In genomic region chr5:171978016-171978415, GRCh38 we compare ENCODE assay signal across 19 cellular contexts. TPM values are rescaled to one million over a fixed set of nuclear protein-coding genes. Genes with fewer than 3 reads are reported as not detected.
DNase-seq lines count a peak whose midpoint lies in the region; ATAC-seq and TF ChIP-seq lines count a peak whose summit lies in the region.
"Had no signal": no experiment of that assay in that cellular context is flagged by ENCODE, and none has a peak within 500 bp of the region (broad histone marks: within the 10 kb centered on the region; RNA-seq: fewer than 3 reads in every experiment).

No MANE protein-coding gene starts in this region.

- no peak overlapping the region for H4K91ac ChIP-seq in H9 (ENCODE audit: insufficient read length, low read depth, low read length)

- no peaks in the 10 kb centered on the region for H3K27me3 ChIP-seq in H9 (ENCODE audit: insufficient read depth, low read length)
- H3K27me3 ChIP-seq: breast epithelium, neutrophil, right atrium auricular region, SJSA1 had no signal

- no peaks in the 10 kb centered on the region for H3K79me1 ChIP-seq in H9 (ENCODE audit: insufficient read depth, low read depth, low read length, poor library complexity, severe bottlenecking)

- H3K4me1 Mint-ChIP-seq in activated CD8-positive, alpha-beta T cell treated with anti-CD3 and anti-CD28 coated beads for 36 hours (ENCODE audit: low read depth): peaks cover 56% of the 10 kb centered on the region
- H3K4me1 Mint-ChIP-seq in activated CD8-positive, alpha-beta T cell treated with anti-CD3 and anti-CD28 coated beads, Interleukin-2, amount 10 ng/mL, durations not matched to agents 7 days and 5 days (ENCODE audit: low read depth): peaks cover 22% of the 10 kb centered on the region
- peaks cover 72 to 83% of the 10 kb centered on the region in 2 experiments for H3K4me1 Mint-ChIP-seq in H9
- peaks cover 54% of the 10 kb centered on the region for H3K4me1 Mint-ChIP-seq in activated naive CD8-positive, alpha-beta T cell (ENCODE audit: low read depth)
- peaks cover 45 to 77% of the 10 kb centered on the region in 2 donors for H3K4me1 Mint-ChIP-seq in stimulated activated naive B cell treated with anti-CD40 and anti-IgM and Interleukin-4, amounts not matched to agents 10 μg/mL and 1 μg/mL and 100 μg/mL, for 72 hours

- H2BK120ac ChIP-seq in H9 (ENCODE audit: low read depth, low read length, poor library complexity, severe bottlenecking): no peak overlapping the region

- H3K23me2 ChIP-seq in H9 (ENCODE audit: insufficient read length, low read depth, low read length, poor library complexity, severe bottlenecking): no peaks in the 10 kb centered on the region

- H3K27ac Mint-ChIP-seq in activated CD8-positive, alpha-beta T cell treated with anti-CD3 and anti-CD28 coated beads for 36 hours: peak overlapping the region; percentile 29
- H3K27ac Mint-ChIP-seq in activated CD8-positive, alpha-beta T cell treated with anti-CD3 and anti-CD28 coated beads, Interleukin-2, amount 10 ng/mL, durations not matched to agents 7 days and 5 days: no peak overlapping the region
- peak overlapping the region in 2 of 3 experiments; percentile 28 to 95; a peak in 2 of 7 replicates for H3K27ac Mint-ChIP-seq in H9
- H3K27ac Mint-ChIP-seq in activated naive CD8-positive, alpha-beta T cell: peak overlapping the region; percentile 19
- H3K27ac Mint-ChIP-seq in stimulated activated naive B cell treated with anti-CD40 and anti-IgM and Interleukin-4, amounts not matched to agents 10 μg/mL and 1 μg/mL and 100 μg/mL, for 72 hours: peak overlapping the region; percentile 47
- H3K27ac Mint-ChIP-seq: mesothelial cell of epicardium had no signal

- H2AFZ ChIP-seq in H9 (ENCODE audit: low read length): no peak overlapping the region

- intact Hi-C loops in activated CD8-positive, alpha-beta T cell treated with anti-CD3 and anti-CD28 coated beads for 36 hours (cut with micrococcal nuclease): no loop called here
- intact Hi-C loops in left ventricle myocardium superior (cut with micrococcal nuclease): no loop called here

- WGBS in H9 (ENCODE audit: extremely low coverage, insufficient read length, low lambda C conversion rate): no CpG with 5 or more reads among the region's 1 CpG

- H3K9me3 Mint-ChIP-seq in activated CD8-positive, alpha-beta T cell treated with anti-CD3 and anti-CD28 coated beads for 36 hours: peaks cover 23% of the 10 kb centered on the region
- H3K9me3 Mint-ChIP-seq in activated CD8-positive, alpha-beta T cell treated with anti-CD3 and anti-CD28 coated beads, Interleukin-2, amount 10 ng/mL, durations not matched to agents 7 days and 5 days (ENCODE audit: insufficient read depth): peaks cover 24% of the 10 kb centered on the region
- peaks cover 8 to 11% of the 10 kb centered on the region in 2 experiments for H3K9me3 Mint-ChIP-seq in H9
- peaks cover 11% of the 10 kb centered on the region for H3K9me3 Mint-ChIP-seq in activated naive CD8-positive, alpha-beta T cell (ENCODE audit: low read depth)
- H3K9me3 Mint-ChIP-seq in stimulated activated naive B cell treated with anti-CD40 and anti-IgM and Interleukin-4, amounts not matched to agents 10 μg/mL and 1 μg/mL and 100 μg/mL, for 72 hours: peaks cover 7 to 13% of the 10 kb centered on the region in 2 donors

- no peak for TF ChIP-seq CTCF in activated CD8-positive, alpha-beta T cell treated with anti-CD3 and anti-CD28 coated beads for 36 hours (IDR thresholded peaks at IDR 0.05)
- no peak for TF ChIP-seq CTCF in H9 (conservative IDR thresholded peaks at IDR 0.05)

- H3K36me3 Mint-ChIP-seq in activated CD8-positive, alpha-beta T cell treated with anti-CD3 and anti-CD28 coated beads for 36 hours (ENCODE audit: low read depth): peaks cover 57% of the 10 kb centered on the region
- peaks cover 31% of the 10 kb centered on the region for H3K36me3 Mint-ChIP-seq in activated CD8-positive, alpha-beta T cell treated with anti-CD3 and anti-CD28 coated beads, Interleukin-2, amount 10 ng/mL, durations not matched to agents 7 days and 5 days (ENCODE audit: low read depth)
- peaks cover 12 to 19% (median 14%) of the 10 kb centered on the region in 3 experiments for H3K36me3 Mint-ChIP-seq in H9 (ENCODE audit: insufficient read depth in 1 of 3, low read depth in 3 of 3)
- H3K36me3 Mint-ChIP-seq in activated naive CD8-positive, alpha-beta T cell: peaks cover 23% of the 10 kb centered on the region
- H3K36me3 Mint-ChIP-seq in stimulated activated naive B cell treated with anti-CD40 and anti-IgM and Interleukin-4, amounts not matched to agents 10 μg/mL and 1 μg/mL and 100 μg/mL, for 72 hours: peaks cover 59 to 68% of the 10 kb centered on the region in 2 donors

- peaks cover 49% of the 10 kb centered on the region; the same call in 1 of the 2 replicates for H3K79me2 ChIP-seq in H9 (ENCODE audit: insufficient read depth, low read length)

- DNase-seq in activated CD8-positive, alpha-beta T cell treated with anti-CD3 and anti-CD28 coated beads for 36 hours: no peak
- DNase-seq in activated CD8-positive, alpha-beta T cell treated with anti-CD3 and anti-CD28 coated beads, Interleukin-2, amount 10 ng/mL, durations not matched to agents 7 days and 5 days: no peak
- DNase-seq in H9 (no peak), left ventricle myocardium superior (no peak), NCI-H1105 treated with DMSO at 0.1 percent for 48 hours (lab: John Stamatoyannopoulos, UW) (no peak), NCI-H748 (lab: John Stamatoyannopoulos, UW; ENCODE audit: unreplicated experiment) (no peak)
- no peak for DNase-seq in stimulated activated naive B cell treated with anti-CD40 and anti-IgM and Interleukin-4, amounts not matched to agents 10 μg/mL and 1 μg/mL and 100 μg/mL, for 72 hours
- DNase-seq: activated gamma-delta T cell; DND-41; effector CD4-positive, alpha-beta T cell; NCI-H1694; T1000 had no signal

- H2AK5ac ChIP-seq in H9 (ENCODE audit: insufficient read length, low read length): no peak overlapping the region

- H2BK15ac ChIP-seq in H9 (ENCODE audit: low read depth, low read length): no peak overlapping the region

- no peak overlapping the region for H3K4ac ChIP-seq in H9 (ENCODE audit: low read depth, low read length)

- no peak overlapping the region for H3K18ac ChIP-seq in H9 (ENCODE audit: insufficient read length, low read depth, low read length)

- H3T11ph ChIP-seq in H9 (ENCODE audit: low read length): no peak overlapping the region

- H3K9me3 ChIP-seq in H9 (ENCODE audit: control insufficient read depth, low read depth, low read length): no peaks in the 10 kb centered on the region
- H3K9me3 ChIP-seq: neutrophil had no signal

- no peak overlapping the region for H2BK12ac ChIP-seq in H9 (ENCODE audit: insufficient read length, low read depth, low read length)

- H2BK5ac ChIP-seq in H9 (ENCODE audit: insufficient read length, low read length): no peak overlapping the region

- peak; percentile 69 for ATAC-seq in activated CD8-positive, alpha-beta T cell treated with anti-CD3 and anti-CD28 coated beads for 36 hours
- no peak for ATAC-seq in activated CD8-positive, alpha-beta T cell treated with anti-CD3 and anti-CD28 coated beads, Interleukin-2, amount 10 ng/mL, durations not matched to agents 7 days and 5 days
- peak; percentile 55 to 65 for ATAC-seq in stimulated activated naive B cell treated with anti-CD40 and anti-IgM and Interleukin-4, amounts not matched to agents 10 μg/mL and 1 μg/mL and 100 μg/mL, for 72 hours (replicated peaks)
- ATAC-seq in left ventricle myocardium superior: no peak

- no peak overlapping the region for H3K56ac ChIP-seq in H9 (ENCODE audit: insufficient read length, low read depth, low read length)

- H2BK20ac ChIP-seq in H9 (ENCODE audit: low read depth, low read length, poor library complexity, severe bottlenecking): no peak overlapping the region

- H3K4me1 ChIP-seq in H9 (ENCODE audit: insufficient read depth, low read length): peaks cover 27% of the 10 kb centered on the region
- H3K4me1 ChIP-seq: breast epithelium had no signal

- no peak overlapping the region for H3K9ac ChIP-seq in H9 (ENCODE audit: extremely low read depth, insufficient read length, low read length)

- no peak overlapping the region for H4K8ac ChIP-seq in H9 (replicated peaks; ENCODE audit: insufficient read length, low read depth, low read length)

- H3K23ac ChIP-seq in H9 (ENCODE audit: insufficient read length, low read depth, low read length): no peak overlapping the region

- no peaks in the 10 kb centered on the region for H3K27me3 Mint-ChIP-seq in activated CD8-positive, alpha-beta T cell treated with anti-CD3 and anti-CD28 coated beads for 36 hours
- H3K27me3 Mint-ChIP-seq in activated CD8-positive, alpha-beta T cell treated with anti-CD3 and anti-CD28 coated beads, Interleukin-2, amount 10 ng/mL, durations not matched to agents 7 days and 5 days (ENCODE audit: low read depth): no peaks in the 10 kb centered on the region
- no peaks in the 10 kb centered on the region for H3K27me3 Mint-ChIP-seq in H9 (ENCODE audit: low read depth)
- no peaks in the 10 kb centered on the region for H3K27me3 Mint-ChIP-seq in activated naive CD8-positive, alpha-beta T cell
- no peaks in the 10 kb centered on the region for H3K27me3 Mint-ChIP-seq in stimulated activated naive B cell treated with anti-CD40 and anti-IgM and Interleukin-4, amounts not matched to agents 10 μg/mL and 1 μg/mL and 100 μg/mL, for 72 hours

- no peak overlapping the region for H4K5ac ChIP-seq in H9 (ENCODE audit: insufficient read length, low read depth, low read length)

- H3K4me3 Mint-ChIP-seq in activated CD8-positive, alpha-beta T cell treated with anti-CD3 and anti-CD28 coated beads for 36 hours: no peak overlapping the region
- no peak overlapping the region for H3K4me3 Mint-ChIP-seq in activated CD8-positive, alpha-beta T cell treated with anti-CD3 and anti-CD28 coated beads, Interleukin-2, amount 10 ng/mL, durations not matched to agents 7 days and 5 days
- 0 out of 5 replicates have a peak overlapping the region, but pooled peaks of 1 of the 2 experiments have one; percentile 43 for H3K4me3 Mint-ChIP-seq in H9
- H3K4me3 Mint-ChIP-seq in activated naive CD8-positive, alpha-beta T cell: no peak overlapping the region
- peak overlapping the region; percentile 51 to 70 for H3K4me3 Mint-ChIP-seq in stimulated activated naive B cell treated with anti-CD40 and anti-IgM and Interleukin-4, amounts not matched to agents 10 μg/mL and 1 μg/mL and 100 μg/mL, for 72 hours
- H3K4me3 Mint-ChIP-seq: CD14-positive monocyte, mesothelial cell of epicardium had no signal

- CTCF ChIA-PET in activated CD8-positive, alpha-beta T cell treated with anti-CD3 and anti-CD28 coated beads for 36 hours (lab: Charles Lee): interaction anchor here (0.9 to 1.9 kb wide), 3 partner anchors 8 to 18 kb away, joined by 3 to 8 read pairs (median 4); no protein-coding TSS in a partner anchor
- CTCF ChIA-PET in activated CD8-positive, alpha-beta T cell treated with anti-CD3 and anti-CD28 coated beads, Interleukin-2, amount 10 ng/mL, durations not matched to agents 7 days and 5 days (lab: Charles Lee): no interaction called here

- POLR2A ChIA-PET in activated CD8-positive, alpha-beta T cell treated with anti-CD3 and anti-CD28 coated beads for 36 hours (lab: Charles Lee): interaction anchor here (1.4 to 3.0 kb wide), 2 partner anchors 15 to 17 kb away, joined by 6 to 9 read pairs; no protein-coding TSS in a partner anchor
- POLR2A ChIA-PET in activated CD8-positive, alpha-beta T cell treated with anti-CD3 and anti-CD28 coated beads, Interleukin-2, amount 10 ng/mL, durations not matched to agents 7 days and 5 days (lab: Charles Lee): no interaction called here

- no peaks in the 10 kb centered on the region for H4K20me1 ChIP-seq in H9 (ENCODE audit: control insufficient read depth, insufficient read depth, insufficient read length)

- no peak overlapping the region for H3K14ac ChIP-seq in H9 (ENCODE audit: insufficient read depth, low read length)

- H3K4me2 ChIP-seq in H9 (ENCODE audit: insufficient read depth, insufficient read length, low read length): peak overlapping the region; percentile 50

- peak overlapping the region; percentile 13 for H3K27ac ChIP-seq in H9 (ENCODE audit: insufficient read length, low read depth, low read length)
- H3K27ac ChIP-seq: breast epithelium, right atrium auricular region, SJSA1 had no signal

RNA-seq across cellular contexts. Expression of gene FBXW11, which starts 28.4 kb away (rescaled TPM):
- total RNA-seq in activated CD8-positive, alpha-beta T cell treated with anti-CD3 and anti-CD28 coated beads for 36 hours: 10 to 100 TPM; 49.3 to 52.6 TPM
- total RNA-seq in activated CD8-positive, alpha-beta T cell treated with anti-CD3 and anti-CD28 coated beads, Interleukin-2, amount 10 ng/mL, durations not matched to agents 7 days and 5 days: 10 to 100 TPM; 26.3 to 27.1 TPM
- total RNA-seq in H9 (2021) (84.0 and 85.3 TPM in 2 replicates), left ventricle myocardium superior (69.0 TPM)

Comparison
In these comparisons a context has a peak if more than half of its experiments do, and no peak if none do; other contexts are left out.
1. ATAC-seq: peak in activated CD8-positive, alpha-beta T cell treated with anti-CD3 and anti-CD28 coated beads for 36 hours (single experiment) and stimulated activated naive B cell treated with anti-CD40 and anti-IgM and Interleukin-4, amounts not matched to agents 10 μg/mL and 1 μg/mL and 100 μg/mL, for 72 hours (2 of 2); none in activated CD8-positive, alpha-beta T cell treated with anti-CD3 and anti-CD28 coated beads, Interleukin-2, amount 10 ng/mL, durations not matched to agents 7 days and 5 days (single experiment) and left ventricle myocardium superior (single experiment).
2. H3K4me3 Mint-ChIP-seq: peak in stimulated activated naive B cell treated with anti-CD40 and anti-IgM and Interleukin-4, amounts not matched to agents 10 μg/mL and 1 μg/mL and 100 μg/mL, for 72 hours (2 of 2); none in activated CD8-positive, alpha-beta T cell treated with anti-CD3 and anti-CD28 coated beads for 36 hours (single experiment), activated CD8-positive, alpha-beta T cell treated with anti-CD3 and anti-CD28 coated beads, Interleukin-2, amount 10 ng/mL, durations not matched to agents 7 days and 5 days (single experiment) and activated naive CD8-positive, alpha-beta T cell (single experiment).